In genomic region chr2:169662744-169663143, GRCh38 we compare ENCODE assay signal across 1 cellular context.
TF ChIP-seq lines count a peak whose summit lies in the region.

No MANE protein-coding gene starts in this region.

TF ChIP-seq in K562, 482 proteins besides CTCF, POLR2A, EP300 and RAD21 (continued from another document and continues in another):
- TF ChIP-seq FOXM1 (IDR thresholded peaks at IDR 0.05; ENCODE audit: low read depth) (peak; percentile 45; the same call in 1 of the 2 replicates), FOXM1 (CRISPR knock-in tag; IDR thresholded peaks at IDR 0.05; ENCODE audit: low read depth) (no peak), COPS2 (conservative IDR thresholded peaks at IDR 0.05) (no peak), ARNT (IDR thresholded peaks at IDR 0.05) (0 out of 4 replicates have a peak, but pooled peaks of 1 of the 2 experiments have one; percentile 19), HDAC2 (IDR thresholded peaks at IDR 0.05) (0 out of 2 replicates have a peak, but pooled peaks have one; percentile 33), CHD4 (IDR thresholded peaks at IDR 0.05; ENCODE audit: insufficient read depth, insufficient replicate concordance, low read depth, low read length, poor library complexity, severe bottlenecking) (no peak), TEAD1 (CRISPR knock-in tag; IDR thresholded peaks at IDR 0.05) (peak in 1 of 2 experiments; percentile 38; a peak in 1 of 4 replicates), KLF16 (IDR thresholded peaks at IDR 0.05) (peak; percentile 72), OTX1 (CRISPR knock-in tag; IDR thresholded peaks at IDR 0.05) (no peak), SIRT6 (IDR thresholded peaks at IDR 0.05; ENCODE audit: low read depth, low read length) (no peak), JUN (IDR thresholded peaks at IDR 0.05; ENCODE audit: borderline replicate concordance, low read depth, low read length) (no peak), JUN (CRISPR knock-in tag; IDR thresholded peaks at IDR 0.05; ENCODE audit: borderline replicate concordance) (no peak), HDAC1 (IDR thresholded peaks at IDR 0.05) (peak in 1 of 2 experiments; percentile 46; a peak in 1 of 4 replicates), MTA3 (IDR thresholded peaks at IDR 0.05; ENCODE audit: borderline replicate concordance) (peak; percentile 77), ZNF592 (IDR thresholded peaks at IDR 0.05) (0 out of 2 replicates have a peak, but pooled peaks have one; percentile 27), SNRNP70 (optimal IDR thresholded peaks at IDR 0.05; ENCODE audit: low read depth, low read length) (no peak), ZNF134 (CRISPR knock-in tag; conservative IDR thresholded peaks at IDR 0.05) (no peak), TAF7 (tag; IDR thresholded peaks at IDR 0.05) (no peak), MEIS2 (IDR thresholded peaks at IDR 0.05; ENCODE audit: partially characterized antibody) (peak; percentile 88), SP2 (IDR thresholded peaks at IDR 0.05; ENCODE audit: extremely low read depth, low read depth, low read length, poor library complexity, severe bottlenecking) (no peak), MYBL2 (IDR thresholded peaks at IDR 0.05; ENCODE audit: low read depth) (no peak), MYBL2 (CRISPR knock-in tag; IDR thresholded peaks at IDR 0.05; ENCODE audit: borderline replicate concordance) (no peak), TAL1 (IDR thresholded peaks at IDR 0.05) (peak; percentile 82), PHF21A (IDR thresholded peaks at IDR 0.05; ENCODE audit: borderline replicate concordance, low read depth) (no peak), KDM1A (IDR thresholded peaks at IDR 0.05) (peak; percentile 41; a peak in 1 of 4 replicates), ZFP30 (CRISPR knock-in tag; IDR thresholded peaks at IDR 0.05; ENCODE audit: borderline replicate concordance) (no peak), FOXO4 (CRISPR knock-in tag; IDR thresholded peaks at IDR 0.05) (no peak), ARID4B (CRISPR knock-in tag; IDR thresholded peaks at IDR 0.05) (no peak), SMARCB1 (IDR thresholded peaks at IDR 0.05; ENCODE audit: insufficient read length, low read depth) (peak; percentile 54), ZBTB7A (IDR thresholded peaks at IDR 0.05; ENCODE audit: borderline replicate concordance, control insufficient read depth, low read depth, low read length) (peak; percentile 69; the same call in 1 of the 2 replicates), ARID1B (IDR thresholded peaks at IDR 0.05) (peak; percentile 92), ID3 (CRISPR knock-in tag; IDR thresholded peaks at IDR 0.05) (no peak), ID3 (tag; IDR thresholded peaks at IDR 0.05) (no peak; the same call in 1 of the 2 replicates), MTA2 (IDR thresholded peaks at IDR 0.05; ENCODE audit: low read depth) (peak; percentile 68), PKNOX1 (IDR thresholded peaks at IDR 0.05) (peak; percentile 32; the same call in 1 of the 2 replicates), NFIX (CRISPR knock-in tag; IDR thresholded peaks at IDR 0.05; ENCODE audit: low read depth) (no peak), NCOA1 (IDR thresholded peaks at IDR 0.05; ENCODE audit: low read depth) (peak; percentile 51; the same call in 1 of the 2 replicates), PCBP1 (IDR thresholded peaks at IDR 0.05; ENCODE audit: low read depth, low read length, poor library complexity, severe bottlenecking) (no peak), HMG20A (CRISPR knock-in tag; conservative IDR thresholded peaks at IDR 0.05) (no peak), ZNF263 (CRISPR knock-in tag; IDR thresholded peaks at IDR 0.05; ENCODE audit: borderline replicate concordance) (peak; percentile 97), ZBTB2 (IDR thresholded peaks at IDR 0.05) (0 out of 2 replicates have a peak, but pooled peaks have one; percentile 64), NCOR1 (IDR thresholded peaks at IDR 0.05) (peak; percentile 83), RCOR1 (IDR thresholded peaks at IDR 0.05; ENCODE audit: borderline replicate concordance in 1 of 2, low read depth in 2 of 2, low read length in 2 of 2) (peak; percentile 15 to 42; a peak in 1 of 4 replicates), ZNF274 (IDR thresholded peaks at IDR 0.05; ENCODE audit: borderline replicate concordance, low read depth, low read length) (no peak), MTA1 (IDR thresholded peaks at IDR 0.05; ENCODE audit: borderline replicate concordance) (0 out of 2 replicates have a peak, but pooled peaks have one; percentile 19), ZNF740 (CRISPR knock-in tag; IDR thresholded peaks at IDR 0.05) (no peak), ZNF740 (tag; IDR thresholded peaks at IDR 0.05) (no peak), PML (IDR thresholded peaks at IDR 0.05; ENCODE audit: low read length) (peak; percentile 64), SIN3A (IDR thresholded peaks at IDR 0.05; ENCODE audit: borderline replicate concordance in 2 of 2, control insufficient read depth in 1 of 2, low read depth in 2 of 2, low read length in 2 of 2) (no peak), NFIC (IDR thresholded peaks at IDR 0.05) (peak; percentile 64), CTBP1 (IDR thresholded peaks at IDR 0.05; ENCODE audit: borderline replicate concordance) (peak; percentile 59), STAT5A (IDR thresholded peaks at IDR 0.05; ENCODE audit: borderline replicate concordance, low read length) (peak; percentile 44; the same call in 1 of the 2 replicates), SMARCA4 (IDR thresholded peaks at IDR 0.05) (peak; percentile 87), TCF3 (CRISPR knock-in tag; IDR thresholded peaks at IDR 0.05) (peak; percentile 94), CBFA2T2 (conservative IDR thresholded peaks at IDR 0.05) (peak; percentile 83), HMBOX1 (IDR thresholded peaks at IDR 0.05) (peak; percentile 74), POLR2AphosphoS5 (IDR thresholded peaks at IDR 0.05; ENCODE audit: control insufficient read depth, insufficient read depth, low read depth, low read length) (peak; percentile 73; the same call in 1 of the 2 replicates), MCM7 (IDR thresholded peaks at IDR 0.05) (no peak), BRF1 (IDR thresholded peaks at IDR 0.05; ENCODE audit: borderline replicate concordance, extremely low read depth, insufficient read length) (no peak), SOX6 (IDR thresholded peaks at IDR 0.05) (peak; percentile 61), XRCC4 (IDR thresholded peaks at IDR 0.05; ENCODE audit: extremely low read depth, insufficient read depth, insufficient read length) (no peak), GATA2 (CRISPR knock-in tag; IDR thresholded peaks at IDR 0.05) (peak; percentile 75; the same call in 1 of the 2 replicates)
